Comparison of ENCODE assay signal across 21 cellular contexts in genomic region chr7:140327261-140327661, GRCh38.
"Had no signal": no experiment of that assay in that cellular context is flagged by ENCODE, and none has a peak within 500 bp of the region (broad histone marks: within the 10 kb centered on the region; RNA-seq: fewer than 3 reads in every experiment).

No MANE protein-coding gene starts in this region.

- H3K27me3 ChIP-seq: gastroesophageal sphincter, sigmoid colon, testis had no signal

- H3K9me3 ChIP-seq: gastroesophageal sphincter, sigmoid colon, testis had no signal

- DNase-seq: activated CD4-positive, alpha-beta T cell treated with anti-CD3 and anti-CD28 coated beads, Interleukin-2, amount 10 ng/mL, durations not matched to agents 7 days and 5 days; activated CD4-positive, CD25-positive, alpha-beta regulatory T cell treated with anti-CD3 and anti-CD28 coated beads, Interleukin-2, amount 50 U/mL, for 72 hours; activated CD8-positive, alpha-beta T cell treated with anti-CD3 and anti-CD28 coated beads, Interleukin-2, amount 10 ng/mL, durations not matched to agents 7 days and 5 days; dermis blood vessel endothelial cell; effector CD8-positive, alpha-beta T cell; head of caudate nucleus; hypothalamus; left ventricle myocardium superior; mammary epithelial cell; midbrain; sigmoid colon; stimulated activated CD4-positive, alpha-beta T cell treated with anti-CD3 and anti-CD28 coated beads, Interleukin-4, amount 100 ng/mL, for 1 hour; stimulated activated naive CD4-positive, alpha-beta T cell; testis; WERI-Rb-1 had no signal

- H3K4me1 Mint-ChIP-seq: activated CD4-positive, alpha-beta T cell treated with anti-CD3 and anti-CD28 coated beads, Interleukin-2, amount 10 ng/mL, durations not matched to agents 7 days and 5 days had no signal

- FAIRE-seq: endothelial cell of umbilical vein had no signal

- H3K27me3 Mint-ChIP-seq: activated CD4-positive, alpha-beta T cell treated with anti-CD3 and anti-CD28 coated beads, Interleukin-2, amount 10 ng/mL, durations not matched to agents 7 days and 5 days; brain; type B pancreatic cell had no signal

- H3K9me3 Mint-ChIP-seq: activated CD4-positive, alpha-beta T cell treated with anti-CD3 and anti-CD28 coated beads, Interleukin-2, amount 10 ng/mL, durations not matched to agents 7 days and 5 days; activated naive CD4-positive, alpha-beta T cell treated with anti-CD3 and anti-CD28 coated beads, Interleukin-2, amount 50 U/mL, for 72 hours; brain; nephron; type B pancreatic cell had no signal

- H3K27ac ChIP-seq: WERI-Rb-1 had no signal

- H3K4me3 Mint-ChIP-seq: activated CD4-positive, alpha-beta T cell treated with anti-CD3 and anti-CD28 coated beads, Interleukin-2, amount 10 ng/mL, durations not matched to agents 7 days and 5 days; activated CD8-positive, alpha-beta T cell treated with anti-CD3 and anti-CD28 coated beads, Interleukin-2, amount 10 ng/mL, durations not matched to agents 7 days and 5 days; brain; nephron; type B pancreatic cell had no signal

- H3K36me3 ChIP-seq: gastroesophageal sphincter, WERI-Rb-1 had no signal

- H3K36me3 Mint-ChIP-seq: activated naive CD4-positive, alpha-beta T cell treated with anti-CD3 and anti-CD28 coated beads, Interleukin-2, amount 50 U/mL, for 72 hours had no signal

- ATAC-seq: activated CD8-positive, alpha-beta T cell treated with anti-CD3 and anti-CD28 coated beads, Interleukin-2, amount 10 ng/mL, durations not matched to agents 7 days and 5 days had no signal

- H3K4me3 ChIP-seq: gastroesophageal sphincter, sigmoid colon, testis had no signal

- H3K27ac Mint-ChIP-seq: activated CD4-positive, alpha-beta T cell treated with anti-CD3 and anti-CD28 coated beads, Interleukin-2, amount 10 ng/mL, durations not matched to agents 7 days and 5 days; activated CD8-positive, alpha-beta T cell treated with anti-CD3 and anti-CD28 coated beads, Interleukin-2, amount 10 ng/mL, durations not matched to agents 7 days and 5 days; nephron; type B pancreatic cell had no signal
